15 cellular contexts compared by ENCODE assay signal in genomic region chr19:48085904-48086864, GRCh38. TPM values are rescaled to one million over a fixed set of nuclear protein-coding genes. Genes with fewer than 3 reads are reported as not detected.
DNase-seq lines count a peak whose midpoint lies in the region; ATAC-seq, FAIRE-seq and TF ChIP-seq lines count a peak whose summit lies in the region.
"Had no signal": no experiment of that assay in that cellular context is flagged by ENCODE, and none has a peak within 500 bp of the region (broad histone marks: within the 10 kb centered on the region; RNA-seq: fewer than 3 reads in every experiment).

No MANE protein-coding gene starts in this region.

- no peak overlapping the region for H4K91ac ChIP-seq in H9 (ENCODE audit: insufficient read length, low read depth, low read length)

- H2BK5ac ChIP-seq in H9 (ENCODE audit: insufficient read length, low read length): no peak overlapping the region

- no peak overlapping the region for H3K4me2 ChIP-seq in H9 (ENCODE audit: insufficient read depth, insufficient read length, low read length)

- no peak overlapping the region; a peak in 2 of 7 replicates for H3K27ac Mint-ChIP-seq in H9

- no peaks in the 10 kb centered on the region; the same call in 1 of the 2 replicates for H3K27me3 Mint-ChIP-seq in H9 (ENCODE audit: low read depth)

- FAIRE-seq in frontal cortex (lab: Jason Lieb, UNC): no peak

- H3K18ac ChIP-seq in H9 (ENCODE audit: insufficient read length, low read depth, low read length): peak overlapping the region; percentile 7

- no peak overlapping the region for H3K56ac ChIP-seq in H9 (ENCODE audit: insufficient read length, low read depth, low read length)

- H3K9ac ChIP-seq in H9 (ENCODE audit: extremely low read depth, insufficient read length, low read length) (no peak overlapping the region), iPS-20b (ENCODE audit: low read depth, low read length) (peak overlapping the region; percentile 48; the same call in 1 of the 2 replicates)

- no peaks in the 10 kb centered on the region for H3K79me2 ChIP-seq in H9 (ENCODE audit: insufficient read depth, low read length)

- H3K36me3 ChIP-seq in BE2C (no peaks in the 10 kb centered on the region), iPS-20b (ENCODE audit: insufficient read depth, low read depth, low read length) (no peaks in the 10 kb centered on the region)

- H4K20me1 ChIP-seq in H9 (ENCODE audit: control insufficient read depth, insufficient read depth, insufficient read length): no peaks in the 10 kb centered on the region

- H3K27ac ChIP-seq in H9 (ENCODE audit: insufficient read length, low read depth, low read length) (no peak overlapping the region), iPS-20b (ENCODE audit: low read length) (no peak overlapping the region)

- no peak overlapping the region for H3K14ac ChIP-seq in H9 (ENCODE audit: insufficient read depth, low read length)

- H3K4me1 ChIP-seq in BE2C (no peaks in the 10 kb centered on the region), H9 (ENCODE audit: insufficient read depth, low read length) (no peaks in the 10 kb centered on the region; the same call in 1 of the 2 replicates), iPS-20b (ENCODE audit: insufficient read depth, low read length) (no peaks in the 10 kb centered on the region)

- no peaks in the 10 kb centered on the region for H3K27me3 ChIP-seq in BE2C
- no peaks in the 10 kb centered on the region for H3K27me3 ChIP-seq in H9 (ENCODE audit: insufficient read depth, low read length)
- H3K27me3 ChIP-seq in iPS-20b (ENCODE audit: insufficient read depth, low read length): no peaks in the 10 kb centered on the region

- H2BK120ac ChIP-seq in H9 (ENCODE audit: low read depth, low read length, poor library complexity, severe bottlenecking): no peak overlapping the region

- H3K9me3 Mint-ChIP-seq in H9: no peaks in the 10 kb centered on the region

- no peaks in the 10 kb centered on the region for H3K79me1 ChIP-seq in H9 (ENCODE audit: insufficient read depth, low read depth, low read length, poor library complexity, severe bottlenecking)

- no peak overlapping the region for H2AFZ ChIP-seq in H9 (ENCODE audit: low read length)

- H3K9me3 ChIP-seq in BE2C (no peaks in the 10 kb centered on the region), H9 (ENCODE audit: control insufficient read depth, low read depth, low read length) (no peaks in the 10 kb centered on the region), iPS-20b (ENCODE audit: insufficient read depth, low read depth, low read length) (no peaks in the 10 kb centered on the region)

- H3T11ph ChIP-seq in H9 (ENCODE audit: low read length): no peak overlapping the region

- no peak overlapping the region for H4K8ac ChIP-seq in H9 (replicated peaks; ENCODE audit: insufficient read length, low read depth, low read length)

- H3K36me3 Mint-ChIP-seq in H9 (ENCODE audit: insufficient read depth in 1 of 3, low read depth in 3 of 3): no peaks in the 10 kb centered on the region

- no peak overlapping the region for H4K5ac ChIP-seq in H9 (ENCODE audit: insufficient read length, low read depth, low read length)

- no peak overlapping the region for H3K4ac ChIP-seq in H9 (ENCODE audit: low read depth, low read length)

- no peak overlapping the region for H3K4me3 Mint-ChIP-seq in H9

- H3K4me1 Mint-ChIP-seq in H9: peaks cover 12 to 16% of the 10 kb centered on the region in 2 experiments

- no peak overlapping the region for H3K23ac ChIP-seq in H9 (ENCODE audit: insufficient read length, low read depth, low read length)

- DNase-seq in BE2C (peak; percentile 18), H9 (peak; percentile 46), SW480 (ENCODE audit: low spot score) (peak; percentile 41), frontal cortex (ENCODE audit: low spot score in 2 of 2) (no peak), NCI-H526 treated with DMSO at 0.1 percent for 48 hours (lab: John Stamatoyannopoulos, UW) (no peak)
- DNase-seq in central memory CD4-positive, alpha-beta T cell: no peak
- DNase-seq: NCI-H1694; NK-92 treated with Interleukin-12 subunit alpha and Interleukin-12 subunit beta, amount 100 ng/mL, for 24 hours; retina; stimulated activated naive CD4-positive, alpha-beta T cell treated with Interleukin-2 at 50 U/mL for 16 hours; SW 1271 had no signal

- H2BK20ac ChIP-seq in H9 (ENCODE audit: low read depth, low read length, poor library complexity, severe bottlenecking): no peak overlapping the region

- TF ChIP-seq CTCF in BE2C (IDR thresholded peaks at IDR 0.05; ENCODE audit: low read depth, low read length) (peak; percentile 35), H9 (conservative IDR thresholded peaks at IDR 0.05) (peak; percentile 70)

- no CpG with 5 or more reads among the region's 7 CpGs for WGBS in H9 (ENCODE audit: extremely low coverage, insufficient read length, low lambda C conversion rate)

- H3K4me3 ChIP-seq in BE2C (ENCODE audit: low read depth, low read length) (no peak overlapping the region), iPS-20b (ENCODE audit: low read length) (no peak overlapping the region)

- H2BK12ac ChIP-seq in H9 (ENCODE audit: insufficient read length, low read depth, low read length): peak overlapping the region; percentile 6

- H2AK5ac ChIP-seq in H9 (ENCODE audit: insufficient read length, low read length): no peak overlapping the region

- H3K23me2 ChIP-seq in H9 (ENCODE audit: insufficient read length, low read depth, low read length, poor library complexity, severe bottlenecking): no peaks in the 10 kb centered on the region

- H2BK15ac ChIP-seq in H9 (ENCODE audit: low read depth, low read length): no peak overlapping the region

- ATAC-seq in HG03039 (IDR thresholded peaks at IDR 0.05; ENCODE audit: unreplicated experiment): no peak

RNA-seq across cellular contexts. Expression of gene PLA2G4C, which starts 24.4 kb away (rescaled TPM):
- polyA plus RNA-seq in BE2C (2012; ENCODE audit: insufficient read depth, insufficient read length, low read depth): 6.3 TPM
- total RNA-seq in H9 (2021): 6.5 and 7.0 TPM in 2 replicates
- 11.4 TPM for total RNA-seq in frontal cortex

RNA-seq across cellular contexts. Expression of gene CABP5, which starts 42.3 kb away (rescaled TPM):
- polyA plus RNA-seq in BE2C (2012; ENCODE audit: insufficient read depth, insufficient read length, low read depth): not detected
- total RNA-seq in H9 (2021) (not detected in 2 replicates), frontal cortex (not detected)
- total RNA-seq: kidney epithelial cell, myocyte had no signal

Comparison
In these comparisons a context has a peak if more than half of its experiments do, and no peak if none do; other contexts are left out.
1. DNase-seq: peak in BE2C (single experiment), H9 (single experiment) and SW480 (single experiment); none in frontal cortex (0 of 2), central memory CD4-positive, alpha-beta T cell (single experiment) and NCI-H526 treated with DMSO at 0.1 percent for 48 hours (single experiment).